ENCODE assay signal across 8 cellular contexts in genomic region chr1:208731976-208732821, GRCh38.
DNase-seq lines count a peak whose midpoint lies in the region; ATAC-seq and TF ChIP-seq lines count a peak whose summit lies in the region.

No MANE protein-coding gene starts in this region.

- intact Hi-C loops in OCI-LY7 (cut with micrococcal nuclease; ENCODE audit: unreplicated experiment), result no loop called here
- intact Hi-C loops in activated naive CD4-positive, alpha-beta T cell treated with anti-CD3 and anti-CD28 coated beads for 36 hours (cut with micrococcal nuclease), result no loop called here

- DNase-seq in NCI-H2171 treated with DMSO at 0.1 percent for 48 hours (lab: John Stamatoyannopoulos, UW) (peak; percentile 32), NCI-H2171 (lab: John Stamatoyannopoulos, UW) (no peak), NCI-H2029 treated with DMSO at 0.1 percent for 48 hours (lab: John Stamatoyannopoulos, UW) (peak; percentile 35), glutamatergic neuron (no peak), OCI-LY7 (ENCODE audit: low spot score) (no peak)
- DNase-seq in activated naive CD4-positive, alpha-beta T cell treated with anti-CD3 and anti-CD28 coated beads for 36 hours, result no peak

- no TSS peak for BruUV-seq in OCI-LY7 (replicated peaks; lab: Mats Ljungman, UMichigan)

- H4K20me1 ChIP-seq in OCI-LY7 (ENCODE audit: insufficient read depth, low read length), result no peaks in the 10 kb centered on the region

- no peak overlapping the region for H3K4me2 ChIP-seq in OCI-LY7 (ENCODE audit: low read length)

- H2AFZ ChIP-seq in OCI-LY7 (ENCODE audit: low read length), result no peak overlapping the region

- H3K4me1 Mint-ChIP-seq in glutamatergic neuron (ENCODE audit: low read depth, unreplicated experiment), result peaks cover 3% of the 10 kb centered on the region
- peaks cover 4% of the 10 kb centered on the region for H3K4me1 Mint-ChIP-seq in activated naive CD4-positive, alpha-beta T cell treated with anti-CD3 and anti-CD28 coated beads for 36 hours (ENCODE audit: low read depth)

- no peaks in the 10 kb centered on the region for H3K9me2 ChIP-seq in OCI-LY7 (ENCODE audit: insufficient read depth, low read length)

- no peaks in the 10 kb centered on the region for H3K36me3 ChIP-seq in OCI-LY7 (ENCODE audit: insufficient read depth, low read length)

- no peak overlapping the region for H3K4me3 Mint-ChIP-seq in glutamatergic neuron (ENCODE audit: unreplicated experiment)
- H3K4me3 Mint-ChIP-seq in activated naive CD4-positive, alpha-beta T cell treated with anti-CD3 and anti-CD28 coated beads for 36 hours, result no peak overlapping the region

- peak; percentile 93 for ATAC-seq in HG02678 (IDR thresholded peaks at IDR 0.05; ENCODE audit: unreplicated experiment)
- no peak for ATAC-seq in GM19023 (IDR thresholded peaks at IDR 0.05; ENCODE audit: unreplicated experiment)

- POLR2A ChIA-PET in OCI-LY7 (lab: Charles Lee), result interaction anchor here (0.6 kb wide), 1 partner anchor 715 kb away, joined by 7 read pairs; no protein-coding TSS in a partner anchor

- H3K79me2 ChIP-seq in OCI-LY7 (ENCODE audit: insufficient read depth, low read depth, low read length), result no peaks in the 10 kb centered on the region

- no peaks in the 10 kb centered on the region for H3K9me3 Mint-ChIP-seq in glutamatergic neuron (ENCODE audit: unreplicated experiment)
- H3K9me3 Mint-ChIP-seq in activated naive CD4-positive, alpha-beta T cell treated with anti-CD3 and anti-CD28 coated beads for 36 hours, result no peaks in the 10 kb centered on the region

- peak overlapping the region; percentile 11 for H3K27ac Mint-ChIP-seq in glutamatergic neuron (ENCODE audit: unreplicated experiment)
- no peak overlapping the region for H3K27ac Mint-ChIP-seq in activated naive CD4-positive, alpha-beta T cell treated with anti-CD3 and anti-CD28 coated beads for 36 hours

- no peak overlapping the region for H3K4me3 ChIP-seq in OCI-LY7 (ENCODE audit: low read depth, low read length, poor library complexity, severe bottlenecking)

- H3K4me1 ChIP-seq in OCI-LY7 (ENCODE audit: insufficient read depth, low read length, poor library complexity, severe bottlenecking), result no peaks in the 10 kb centered on the region

- no peaks in the 10 kb centered on the region for H3K9me3 ChIP-seq in OCI-LY7 (ENCODE audit: low read length)

- no peak for TF ChIP-seq CTCF in glutamatergic neuron (IDR thresholded peaks at IDR 0.05; ENCODE audit: partially characterized antibody, unreplicated experiment)
- TF ChIP-seq CTCF in OCI-LY7 (conservative IDR thresholded peaks at IDR 0.05; ENCODE audit: low read length), result no peak

- no peaks in the 10 kb centered on the region for H3K36me3 Mint-ChIP-seq in glutamatergic neuron (ENCODE audit: unreplicated experiment)
- no peaks in the 10 kb centered on the region for H3K36me3 Mint-ChIP-seq in activated naive CD4-positive, alpha-beta T cell treated with anti-CD3 and anti-CD28 coated beads for 36 hours (ENCODE audit: low read depth)

- H3K27me3 Mint-ChIP-seq in glutamatergic neuron (ENCODE audit: unreplicated experiment), result no peaks in the 10 kb centered on the region
- peaks cover 10% of the 10 kb centered on the region for H3K27me3 Mint-ChIP-seq in activated naive CD4-positive, alpha-beta T cell treated with anti-CD3 and anti-CD28 coated beads for 36 hours (ENCODE audit: low read depth)

- no peak overlapping the region for H3K27ac ChIP-seq in OCI-LY7 (ENCODE audit: low read depth, low read length, poor library complexity, severe bottlenecking)

- CTCF ChIA-PET in OCI-LY7 (lab: Charles Lee; ENCODE audit: unreplicated experiment), result no interaction called here
- CTCF ChIA-PET in activated naive CD4-positive, alpha-beta T cell treated with anti-CD3 and anti-CD28 coated beads for 36 hours (lab: Charles Lee), result no interaction called here

Comparison
In these comparisons a context has a peak if more than half of its experiments do, and no peak if none do; other contexts are left out.
1. DNase-seq: peak in NCI-H2171 treated with DMSO at 0.1 percent for 48 hours (single experiment) and NCI-H2029 treated with DMSO at 0.1 percent for 48 hours (single experiment); none in NCI-H2171 (single experiment), glutamatergic neuron (single experiment), OCI-LY7 (single experiment) and activated naive CD4-positive, alpha-beta T cell treated with anti-CD3 and anti-CD28 coated beads for 36 hours (single experiment).